In genomic region chr7:73842248-73842895, GRCh38 we compare ENCODE assay signal across 8 cellular contexts. TPM values are rescaled to one million over a fixed set of nuclear protein-coding genes. Genes with fewer than 3 reads are reported as not detected.
DNase-seq lines count a peak whose midpoint lies in the region; ATAC-seq lines count a peak whose summit lies in the region.

METTL27 (minus strand) TSS chr7:73842516; CDS start chr7:73842140, 376 bp downstream.

- WGBS in right cardiac atrium = under 1% methylated on average over 34 of the region's 35 CpGs
- WGBS in aorta, 2 donors = 0% methylated on average over 30 to 34 of the region's 35 CpGs

- H3K4me1 ChIP-seq in right cardiac atrium (ENCODE audit: control insufficient read depth, insufficient read depth, low read length) = no peaks in the 10 kb centered on the region
- no peaks in the 10 kb centered on the region for H3K4me1 ChIP-seq in aorta (ENCODE audit: control insufficient read depth in 1 of 2, insufficient read depth in 2 of 2, low read length in 2 of 2)

- intact Hi-C loops in right cardiac atrium (cut with DNase I) = no loop called here
- intact Hi-C loops in aorta (cut with DNase I) = loop anchor here in 1 of 2 donors (5.0 kb wide), 1 partner anchor 100 kb away; no protein-coding TSS in a partner anchor

- H3K27me3 ChIP-seq in right cardiac atrium (ENCODE audit: control insufficient read depth, insufficient read depth) (no peaks in the 10 kb centered on the region), aorta (ENCODE audit: control insufficient read depth in 1 of 2, insufficient read depth in 2 of 2, low read length in 1 of 2) (no peaks in the 10 kb centered on the region)

- H3K9me3 ChIP-seq in right cardiac atrium (ENCODE audit: control insufficient read depth, low read length) = no peaks in the 10 kb centered on the region
- H3K9me3 ChIP-seq in aorta (ENCODE audit: control insufficient read depth, low read length) = no peaks in the 10 kb centered on the region

- no peaks in the 10 kb centered on the region for H3K9me3 Mint-ChIP-seq in T-helper 1 cell treated with Interleukin-12 subunit alpha and Interleukin-12 subunit beta and Interleukin-4 antibody, amounts not matched to agents 30 μg/mL and 1 μg/mL, for 36 hours

- H3K27me3 Mint-ChIP-seq in T-helper 1 cell treated with Interleukin-12 subunit alpha and Interleukin-12 subunit beta and Interleukin-4 antibody, amounts not matched to agents 30 μg/mL and 1 μg/mL, for 36 hours (ENCODE audit: low read depth) = peaks cover 16% of the 10 kb centered on the region

- H3K4me3 Mint-ChIP-seq in T-helper 1 cell treated with Interleukin-12 subunit alpha and Interleukin-12 subunit beta and Interleukin-4 antibody, amounts not matched to agents 30 μg/mL and 1 μg/mL, for 36 hours = peak within 1 kb of the TSS; percentile 87

- ATAC-seq in GM18498 (IDR thresholded peaks at IDR 0.05; ENCODE audit: unreplicated experiment) (peak; percentile 93), HG02870 (IDR thresholded peaks at IDR 0.05; ENCODE audit: unreplicated experiment) (peak; percentile 95), right cardiac atrium (peak; percentile 97), aorta (ENCODE audit: low FRiP score) (peak; percentile 94)

- DNase-seq in NCI-H146 treated with DMSO at 0.1 percent for 48 hours (lab: John Stamatoyannopoulos, UW; ENCODE audit: unreplicated experiment) (peak; percentile 86), right cardiac atrium (peak; percentile 94 to 97 (median 96)), putamen (ENCODE audit: low spot score) (peak; percentile 88), aorta (peak; percentile 96)

- H3K4me1 Mint-ChIP-seq in T-helper 1 cell treated with Interleukin-12 subunit alpha and Interleukin-12 subunit beta and Interleukin-4 antibody, amounts not matched to agents 30 μg/mL and 1 μg/mL, for 36 hours (ENCODE audit: low read depth) = peaks cover 4% of the 10 kb centered on the region

- no peaks in the 10 kb centered on the region for H3K36me3 ChIP-seq in aorta (ENCODE audit: control insufficient read depth in 1 of 2, insufficient read depth in 2 of 2, low read length in 1 of 2)

- H3K36me3 Mint-ChIP-seq in T-helper 1 cell treated with Interleukin-12 subunit alpha and Interleukin-12 subunit beta and Interleukin-4 antibody, amounts not matched to agents 30 μg/mL and 1 μg/mL, for 36 hours (ENCODE audit: low read depth) = no peaks in the 10 kb centered on the region

- peak within 1 kb of the TSS; percentile 36 for H3K27ac Mint-ChIP-seq in T-helper 1 cell treated with Interleukin-12 subunit alpha and Interleukin-12 subunit beta and Interleukin-4 antibody, amounts not matched to agents 30 μg/mL and 1 μg/mL, for 36 hours

- peak within 1 kb of the TSS; percentile 59 for H3K4me3 ChIP-seq in right cardiac atrium (ENCODE audit: low read length)
- peak within 1 kb of the TSS; percentile 45 to 74 for H3K4me3 ChIP-seq in aorta (ENCODE audit: low read length in 2 of 2)

- H3K27ac ChIP-seq in angular gyrus (ENCODE audit: low read depth, low read length) = peak within 1 kb of the TSS; percentile 29
- no peak within 1 kb of the TSS for H3K27ac ChIP-seq in right cardiac atrium (ENCODE audit: low read length)
- peak within 1 kb of the TSS in 1 of 2 donors; percentile 37 for H3K27ac ChIP-seq in aorta (ENCODE audit: low read depth in 1 of 2, low read length in 2 of 2)

RNA-seq across cellular contexts. Expression of gene METTL27, which starts in this region (rescaled TPM):
- under 1 TPM in 3 of 4 donors, not detected in 1; 0.48 to 0.64 (median 0.53) TPM for total RNA-seq in right cardiac atrium
- polyA plus RNA-seq in right cardiac atrium = 0.38 TPM
- 1 to 10 TPM; 1.3 to 7.4 TPM for total RNA-seq in aorta
- 1 to 10 TPM in 1 of 2 donors, not detected in 1; 5.3 TPM for polyA plus RNA-seq in aorta

Comparison
In these comparisons a context has a peak if more than half of its experiments do, and no peak if none do; other contexts are left out.
1. Peak in DNase-seq, ATAC-seq and H3K4me3 ChIP-seq in right cardiac atrium; RNA of the gene not detected or under 1 TPM.